Comparison of ENCODE assay signal across 18 cellular contexts in the genomic region with DNA sequence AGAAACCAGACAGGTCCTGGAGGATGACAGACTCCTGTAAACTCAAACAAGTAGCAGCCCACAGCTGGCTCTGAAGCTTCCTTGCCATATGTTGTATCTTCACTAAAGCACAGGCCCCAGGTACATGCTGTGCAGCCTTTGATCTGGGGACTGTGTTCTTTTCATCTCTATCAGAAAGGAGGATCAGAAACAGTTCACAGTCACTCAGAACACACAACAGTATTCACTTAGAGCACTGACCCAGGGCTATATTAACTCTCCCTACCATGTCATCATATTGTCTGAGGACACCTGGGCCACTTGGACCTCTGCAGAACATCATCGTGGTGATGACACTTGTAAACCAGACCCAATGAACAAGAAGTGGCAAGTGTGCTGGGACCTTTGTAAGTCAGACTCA.
"Had no signal": no experiment of that assay in that cellular context is flagged by ENCODE, and none has a peak within 500 bp of the region (broad histone marks: within the 10 kb centered on the region; RNA-seq: fewer than 3 reads in every experiment).

No MANE protein-coding gene starts in this region.

- H3K9me3 ChIP-seq: left lung, lower lobe of right lung, pancreas, right lobe of liver, tibial artery had no signal

- H3K27ac ChIP-seq: left lung, lower lobe of right lung, pancreas, tibial artery had no signal

- ATAC-seq: effector memory CD8-positive, alpha-beta T cell; left lung; lower lobe of right lung; natural killer cell; stimulated activated naive CD8-positive, alpha-beta T cell treated with anti-CD3 and anti-CD28 coated beads, Interleukin-15, amount 100 ng/mL, for 72 hours had no signal

- H3K36me3 ChIP-seq: left lung, lower lobe of right lung, pancreas, right lobe of liver, tibial artery had no signal

- DNase-seq: cerebellar nuclear complex; cortex of kidney; effector memory CD8-positive, alpha-beta T cell; hypothalamus; kidney; left lung; lower lobe of right lung; natural killer cell; pancreas; retina; right lobe of liver; stimulated activated CD4-positive, alpha-beta T cell treated with anti-CD3 and anti-CD28 coated beads, Interleukin-12 subunit alpha, Interleukin-12 subunit beta, amount 100 ng/mL, for 4 hours; stimulated activated CD4-positive, alpha-beta T cell treated with anti-CD3 and anti-CD28 coated beads, Interleukin-1b, Interleukin-23, amount 100 ng/mL, for 48 hours; stimulated activated CD4-positive, alpha-beta T cell treated with anti-CD3 and anti-CD28 coated beads, Interleukin-4, amount 100 ng/mL, for 1 hour; stimulated activated CD8-positive, alpha-beta memory T cell treated with anti-CD3 and anti-CD28 coated beads, Interleukin-4, amount 100 ng/mL, for 48 hours; stimulated activated naive CD8-positive, alpha-beta T cell treated with anti-CD3 and anti-CD28 coated beads, Interleukin-15, amount 100 ng/mL, for 72 hours; tibial artery had no signal

- H3K27me3 ChIP-seq: left lung, pancreas, right lobe of liver, tibial artery had no signal

- H3K4me2 ChIP-seq: smooth muscle cell had no signal

- H3K4me3 ChIP-seq: left lung, lower lobe of right lung, pancreas, right lobe of liver, smooth muscle cell, tibial artery had no signal

- H3K4me1 ChIP-seq: left lung, lower lobe of right lung, pancreas had no signal
